ENCODE assay signal across 13 cellular contexts in the genomic region with DNA sequence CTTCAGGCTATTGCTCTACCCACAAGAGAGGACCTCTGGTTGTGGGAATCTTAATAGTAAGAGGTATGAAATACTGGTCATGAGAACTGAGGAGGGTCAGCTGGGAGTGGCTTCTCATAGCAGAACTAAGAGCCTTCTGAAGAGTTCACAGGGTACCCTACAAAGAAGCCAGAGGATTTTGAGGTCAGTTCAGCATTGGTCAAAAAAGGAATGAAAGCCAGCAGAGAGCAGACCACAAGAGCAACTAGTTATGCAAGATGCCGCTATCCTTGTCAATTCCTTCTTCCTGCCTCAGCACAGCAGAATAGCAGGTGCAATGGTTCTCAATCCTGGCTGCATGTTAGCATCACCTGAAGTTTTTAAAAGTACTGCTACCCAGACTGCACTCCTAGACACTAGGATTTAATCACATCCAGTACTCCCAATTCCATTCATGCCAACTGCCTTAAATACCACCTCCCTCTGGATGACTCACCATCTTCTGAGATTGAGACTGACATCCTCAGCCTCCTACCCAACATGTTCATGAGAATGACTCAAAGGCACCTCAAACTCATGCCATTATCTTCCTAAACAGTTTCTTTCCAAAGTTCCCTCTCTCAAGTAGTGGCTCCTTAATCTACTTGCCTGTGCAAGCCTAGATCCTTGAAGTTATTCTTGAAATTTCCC.
DNase-seq lines count a peak whose midpoint lies in the region; ATAC-seq and TF ChIP-seq lines count a peak whose summit lies in the region.
"Had no signal": no experiment of that assay in that cellular context is flagged by ENCODE, and none has a peak within 500 bp of the region (broad histone marks: within the 10 kb centered on the region; RNA-seq: fewer than 3 reads in every experiment).

No MANE protein-coding gene starts in this region.

- no peaks in the 10 kb centered on the region for H3K27me3 Mint-ChIP-seq in activated naive CD4-positive, alpha-beta T cell treated with anti-CD3 and anti-CD28 coated beads for 36 hours (ENCODE audit: low read depth)
- H3K27me3 Mint-ChIP-seq in CD14-positive monocyte (ENCODE audit: low read depth in 3 of 3) = peaks cover 0 to 1% (median 0%) of the 10 kb centered on the region in 3 donors

- intact Hi-C loops in activated naive CD4-positive, alpha-beta T cell treated with anti-CD3 and anti-CD28 coated beads for 36 hours (cut with micrococcal nuclease) = no loop called here
- intact Hi-C loops in CD14-positive monocyte (cut with micrococcal nuclease) = loop anchor here in 1 of 2 donors (5.0 kb wide), 1 partner anchor 78 kb away; no protein-coding TSS in a partner anchor

- no peaks in the 10 kb centered on the region for H3K36me3 ChIP-seq in osteoblast (ENCODE audit: insufficient read depth, low read length)
- H3K36me3 ChIP-seq: HAP-1, vagina had no signal

- no peak for ATAC-seq in GM18505 (IDR thresholded peaks at IDR 0.05; ENCODE audit: unreplicated experiment)

- peaks cover 11% of the 10 kb centered on the region for H3K9me3 Mint-ChIP-seq in activated naive CD4-positive, alpha-beta T cell treated with anti-CD3 and anti-CD28 coated beads for 36 hours
- H3K9me3 Mint-ChIP-seq in CD14-positive monocyte = peaks cover 0 to 3% (median 0%) of the 10 kb centered on the region in 7 donors

- H3K4me1 Mint-ChIP-seq in activated naive CD4-positive, alpha-beta T cell treated with anti-CD3 and anti-CD28 coated beads for 36 hours (ENCODE audit: low read depth) = no peaks in the 10 kb centered on the region
- H3K4me1 Mint-ChIP-seq in CD14-positive monocyte = peaks cover 25% of the 10 kb centered on the region

- H3K36me3 Mint-ChIP-seq in activated naive CD4-positive, alpha-beta T cell treated with anti-CD3 and anti-CD28 coated beads for 36 hours (ENCODE audit: low read depth) = peaks cover 1% of the 10 kb centered on the region
- no peaks in the 10 kb centered on the region for H3K36me3 Mint-ChIP-seq in CD14-positive monocyte

- CTCF ChIA-PET in activated naive CD4-positive, alpha-beta T cell treated with anti-CD3 and anti-CD28 coated beads for 36 hours (lab: Charles Lee) = no interaction called here

- peaks cover 25% of the 10 kb centered on the region for H3K4me1 ChIP-seq in osteoblast (ENCODE audit: insufficient read depth, low read length)
- H3K4me1 ChIP-seq: HAP-1 had no signal

- H3K9me3 ChIP-seq in osteoblast (ENCODE audit: low read depth, low read length) = no peaks in the 10 kb centered on the region
- H3K9me3 ChIP-seq: vagina had no signal

- no peaks in the 10 kb centered on the region for H3K79me2 ChIP-seq in osteoblast (ENCODE audit: insufficient read depth, low read length)

- DNase-seq in EH (ENCODE audit: low read depth) (peak; percentile 94), NCI-H226 (peak; percentile 97), epithelial cell of prostate (ENCODE audit: low read depth, low spot score) (peak; percentile 80), osteoblast (ENCODE audit: insufficient read length, low spot score, missing footprints) (peak; percentile 80), CD14-positive monocyte (ENCODE audit: low spot score) (no peak)
- no peak for DNase-seq in activated naive CD4-positive, alpha-beta T cell treated with anti-CD3 and anti-CD28 coated beads for 36 hours
- no peak for DNase-seq in activated CD4-positive, CD25-positive, alpha-beta regulatory T cell treated with anti-CD3 and anti-CD28 coated beads, Interleukin-2, amount 50 U/mL, for 72 hours
- DNase-seq: DMS79, NCI-H1930, retina had no signal

- H3K4me2 ChIP-seq in osteoblast (ENCODE audit: insufficient read depth, low read length) = no peak overlapping the region

- H3K27ac Mint-ChIP-seq in activated naive CD4-positive, alpha-beta T cell treated with anti-CD3 and anti-CD28 coated beads for 36 hours = no peak overlapping the region
- peak overlapping the region in 3 of 7 donors; percentile 20 to 81 (median 61) for H3K27ac Mint-ChIP-seq in CD14-positive monocyte

- H4K20me1 ChIP-seq in osteoblast (ENCODE audit: insufficient read depth, low read length) = no peaks in the 10 kb centered on the region

- TF ChIP-seq CTCF in osteoblast (IDR thresholded peaks at IDR 0.05; ENCODE audit: extremely low read depth, low read depth, low read length) (no peak), CD14-positive monocyte (IDR thresholded peaks at IDR 0.05) (no peak)

- no peak overlapping the region for H2AFZ ChIP-seq in osteoblast (ENCODE audit: low read length)

- TF ChIP-seq POLR2A in GM18505 (IDR thresholded peaks at IDR 0.05; ENCODE audit: borderline replicate concordance, extremely low read depth, insufficient read depth, insufficient read length) = no peak

- H3K4me3 Mint-ChIP-seq in activated naive CD4-positive, alpha-beta T cell treated with anti-CD3 and anti-CD28 coated beads for 36 hours = no peak overlapping the region
- no peak overlapping the region for H3K4me3 Mint-ChIP-seq in CD14-positive monocyte

- no peaks in the 10 kb centered on the region for H3K27me3 ChIP-seq in osteoblast (ENCODE audit: insufficient read depth, low read length)
- H3K27me3 ChIP-seq: vagina had no signal

- H3K4me3 ChIP-seq in osteoblast (ENCODE audit: insufficient read depth, low read length) = no peak overlapping the region
- H3K4me3 ChIP-seq: HAP-1, vagina had no signal

- H3K27ac ChIP-seq in epithelial cell of prostate (peak overlapping the region; percentile 70), osteoblast (ENCODE audit: low read depth, low read length) (peak overlapping the region; percentile 70)
- H3K27ac ChIP-seq: vagina had no signal

Comparison
In these comparisons a context has a peak if more than half of its experiments do, and no peak if none do; other contexts are left out.
1. DNase-seq: peak in EH (single experiment), NCI-H226 (single experiment), epithelial cell of prostate (single experiment) and osteoblast (single experiment); none in activated naive CD4-positive, alpha-beta T cell treated with anti-CD3 and anti-CD28 coated beads for 36 hours (single experiment), activated CD4-positive, CD25-positive, alpha-beta regulatory T cell treated with anti-CD3 and anti-CD28 coated beads, Interleukin-2, amount 50 U/mL, for 72 hours (single experiment) and CD14-positive monocyte (single experiment).